23 cellular contexts compared by ENCODE assay signal in genomic region chr11:17508306-17508705, GRCh38. TPM values are rescaled to one million over a fixed set of nuclear protein-coding genes. Genes with fewer than 3 reads are reported as not detected.
DNase-seq lines count a peak whose midpoint lies in the region; ATAC-seq and TF ChIP-seq lines count a peak whose summit lies in the region.
"Had no signal": no experiment of that assay in that cellular context is flagged by ENCODE, and none has a peak within 500 bp of the region (broad histone marks: within the 10 kb centered on the region; RNA-seq: fewer than 3 reads in every experiment).

No MANE protein-coding gene starts in this region.

- ATAC-seq in heart right ventricle (peak in 7 of 8 donors; percentile 41 to 75 (median 50)), right cardiac atrium (no peak), aorta (ENCODE audit: low FRiP score) (peak; percentile 53)

- DNase-seq in heart right ventricle: no peak
- no peak for DNase-seq in right cardiac atrium
- peak; percentile 28 for DNase-seq in amniotic epithelial cell (ENCODE audit: low read depth)
- DNase-seq in myocyte (ENCODE audit: low read depth): peak; percentile 61
- DNase-seq in aorta: no peak
- DNase-seq in NCI-H2227 treated with DMSO at 0.1 percent for 48 hours (lab: John Stamatoyannopoulos, UW): no peak
- no peak for DNase-seq in DMS79 treated with DMSO at 0.1 percent for 48 hours (lab: John Stamatoyannopoulos, UW)
- DNase-seq in NAMALWA (ENCODE audit: low spot score): no peak
- DNase-seq: activated CD4-positive, alpha-beta T cell treated with anti-CD3 and anti-CD28 coated beads, Interleukin-2, amount 50 U/mL, for 4 hours; activated effector memory CD4-positive, alpha-beta T cell treated with anti-CD3 and anti-CD28 coated beads, Interleukin-2, amount 50 U/mL, for 16 hours; NCI-H1417 treated with DMSO at 0.1 percent for 48 hours; NCI-H748 treated with DMSO at 0.1 percent for 48 hours; OCI-M1; stimulated activated CD4-positive, alpha-beta T cell treated with anti-CD3 and anti-CD28 coated beads, Interleukin-2, amount 100 ng/mL, for 24 hours; stimulated activated naive CD4-positive, alpha-beta T cell treated with Interleukin-2 at 50 U/mL for 16 hours; T-helper 2 cell; upper lobe of left lung had no signal

- H3K27ac ChIP-seq in heart right ventricle (peak overlapping the region in 2 of 10 donors; percentile 39 to 41), right cardiac atrium (ENCODE audit: low read length) (no peak overlapping the region), aorta (ENCODE audit: low read depth in 1 of 2, low read length in 2 of 2) (peak overlapping the region in 1 of 2 donors; percentile 26)
- H3K27ac ChIP-seq: C4-2B, cardiac muscle cell, upper lobe of left lung, VCaP had no signal

- intact Hi-C loops in heart right ventricle (cut with DNase I): loop anchor here in 6 of 10 donors (5.0 to 10.0 kb wide), 4 partner anchors 126 to 284 kb away; no protein-coding TSS in a partner anchor
- intact Hi-C loops in right cardiac atrium (cut with DNase I): loop anchor here (5.0 to 10.0 kb wide), 3 partner anchors 126 to 284 kb away; no protein-coding TSS in a partner anchor
- intact Hi-C loops in aorta (cut with DNase I): loop anchor here in 1 of 2 donors (10.0 kb wide), 1 partner anchor 284 kb away; no protein-coding TSS in a partner anchor

- H3K4me3 ChIP-seq in heart right ventricle: no peak overlapping the region
- no peak overlapping the region for H3K4me3 ChIP-seq in right cardiac atrium (ENCODE audit: low read length)
- no peak overlapping the region for H3K4me3 ChIP-seq in aorta (ENCODE audit: low read length in 2 of 2)
- H3K4me3 ChIP-seq: cardiac muscle cell, lung, upper lobe of left lung had no signal

- no peak for TF ChIP-seq CTCF in heart right ventricle (IDR thresholded peaks at IDR 0.05)

- 33 to 37% methylated on average over 3 of the region's 3 CpGs for WGBS in heart right ventricle, 2 donors
- WGBS in right cardiac atrium: 27% methylated on average over 3 of the region's 3 CpGs
- WGBS in aorta, 2 donors: 11% methylated on average over 3 of the region's 3 CpGs

- peaks cover 0 to 13% (median 0%) of the 10 kb centered on the region in 7 donors for H3K27me3 ChIP-seq in heart right ventricle
- no peaks in the 10 kb centered on the region for H3K27me3 ChIP-seq in right cardiac atrium (ENCODE audit: control insufficient read depth, insufficient read depth)
- no peaks in the 10 kb centered on the region for H3K27me3 ChIP-seq in aorta (ENCODE audit: control insufficient read depth in 1 of 2, insufficient read depth in 2 of 2, low read length in 1 of 2)
- H3K27me3 ChIP-seq: cardiac muscle cell, upper lobe of left lung had no signal

- H3K4me1 ChIP-seq in heart right ventricle (peaks cover 0 to 27% (median 13%) of the 10 kb centered on the region in 9 donors), right cardiac atrium (ENCODE audit: control insufficient read depth, insufficient read depth, low read length) (peaks cover 5% of the 10 kb centered on the region), aorta (ENCODE audit: control insufficient read depth in 1 of 2, insufficient read depth in 2 of 2, low read length in 2 of 2) (peaks cover 0 to 6% of the 10 kb centered on the region in 2 donors)

- H3K36me3 ChIP-seq in heart right ventricle (no peaks in the 10 kb centered on the region), aorta (ENCODE audit: control insufficient read depth in 1 of 2, insufficient read depth in 2 of 2, low read length in 1 of 2) (no peaks in the 10 kb centered on the region)
- H3K36me3 ChIP-seq: cardiac muscle cell, upper lobe of left lung had no signal

- H3K9me3 ChIP-seq in heart right ventricle (no peaks in the 10 kb centered on the region), right cardiac atrium (ENCODE audit: control insufficient read depth, low read length) (no peaks in the 10 kb centered on the region), aorta (ENCODE audit: control insufficient read depth, low read length) (no peaks in the 10 kb centered on the region)
- H3K9me3 ChIP-seq: upper lobe of left lung had no signal

RNA-seq across cellular contexts. Expression of gene ABCC8, which starts 31.7 kb away (rescaled TPM):
- total RNA-seq in heart right ventricle (1 to 10 TPM in 9 of 10 donors, under 1 TPM in 1; 0.47 to 7.5 (median 4.9) TPM), right cardiac atrium (1 to 10 TPM in 3 of 4 donors, under 1 TPM in 1; 0.61 to 6.8 (median 3.3) TPM), myocyte (not detected in 2 replicates), aorta (1 to 10 TPM in 1 of 2 donors, under 1 TPM in 1; 0.32 to 2.5 TPM)
- polyA plus RNA-seq in heart right ventricle (1 to 10 TPM; 1.3 to 8.6 TPM), right cardiac atrium (6.4 TPM), aorta (under 1 TPM in 1 of 2 donors, not detected in 1; 0.59 TPM)
- polyA plus RNA-seq in myocyte (2012): not detected
- total RNA-seq: osteocyte had no signal

RNA-seq across cellular contexts. Expression of gene USH1C, which starts 35.9 kb away (rescaled TPM):
- total RNA-seq in heart right ventricle (1 to 10 TPM in 1 of 10 donors, under 1 TPM in 1, not detected in 8; 0.97 to 1.9 TPM), right cardiac atrium (under 1 TPM in 3 of 4 donors, not detected in 1; 0.20 to 0.61 (median 0.46) TPM), myocyte (not detected in 2 replicates), aorta (not detected)
- polyA plus RNA-seq in heart right ventricle (under 1 TPM in 1 of 2 donors, not detected in 1; 0.22 TPM), right cardiac atrium (0.16 TPM), aorta (10 to 100 TPM in 1 of 2 donors, under 1 TPM in 1; 0.46 to 20.4 TPM)
- polyA plus RNA-seq in myocyte (2012): not detected
- total RNA-seq: osteocyte had no signal
- polyA plus RNA-seq: cardiac muscle cell had no signal

RNA-seq across cellular contexts. Expression of gene OTOG, which starts 38.8 kb away (rescaled TPM):
- total RNA-seq in heart right ventricle (not detected), right cardiac atrium (not detected), myocyte (0.08 and 0.10 TPM in 2 replicates), aorta (not detected)
- polyA plus RNA-seq in heart right ventricle (not detected), right cardiac atrium (not detected), aorta (not detected)
- polyA plus RNA-seq in myocyte (2012): 0.06 TPM
- total RNA-seq: osteocyte, upper lobe of left lung had no signal
- polyA plus RNA-seq: cardiac muscle cell, esophagus, lung had no signal

Comparison
In these comparisons a context has a peak if more than half of its experiments do, and no peak if none do; other contexts are left out.
1. ATAC-seq: peak in heart right ventricle (7 of 8) and aorta (single experiment); none in right cardiac atrium (0 of 2).
2. DNase-seq: peak in amniotic epithelial cell (single experiment) and myocyte (single experiment); none in heart right ventricle (0 of 2), right cardiac atrium (0 of 3), aorta (0 of 2), NCI-H2227 treated with DMSO at 0.1 percent for 48 hours (single experiment), DMS79 treated with DMSO at 0.1 percent for 48 hours (single experiment) and NAMALWA (single experiment).